In the genomic region with DNA sequence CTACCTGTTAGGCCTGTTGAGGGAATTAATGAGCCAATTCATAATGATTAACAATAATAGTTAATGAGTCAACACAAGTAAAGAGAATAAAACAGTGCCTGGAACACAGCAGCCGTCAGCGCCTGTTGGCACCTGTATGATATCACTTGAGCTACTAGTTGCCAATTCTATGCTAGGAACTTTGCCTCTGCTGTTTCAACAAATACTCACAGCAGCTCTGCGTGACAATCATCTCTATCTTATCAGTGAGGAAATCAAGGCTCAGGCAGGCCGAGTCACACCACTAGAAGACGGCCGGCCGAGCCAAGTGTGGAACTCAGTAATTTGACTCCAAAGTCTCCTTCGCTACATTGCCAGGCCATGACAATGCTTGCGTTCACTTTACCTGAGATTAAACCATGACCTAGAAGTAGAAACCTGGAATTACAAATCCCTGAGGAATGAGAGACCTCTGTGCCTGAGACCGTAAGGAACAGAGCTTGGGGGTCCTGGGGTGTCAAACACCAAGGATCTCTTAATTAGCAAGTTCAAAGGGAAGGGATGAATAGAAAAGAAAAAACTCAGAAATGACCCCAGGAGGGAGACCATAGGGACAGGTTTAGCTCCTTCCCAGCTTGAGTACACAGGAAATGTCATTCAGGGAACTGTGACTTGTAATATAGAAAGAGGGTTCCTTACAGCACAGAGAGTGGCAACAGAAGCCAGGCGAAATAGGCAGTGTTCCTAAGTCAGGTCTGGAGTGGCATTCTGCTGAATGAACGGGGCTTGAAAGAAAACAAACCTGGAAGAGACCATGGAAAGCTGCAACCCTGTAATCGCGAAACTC, we compare ENCODE assay signal across 8 cellular contexts.
DNase-seq lines count a peak whose midpoint lies in the region; ATAC-seq and TF ChIP-seq lines count a peak whose summit lies in the region.

No MANE protein-coding gene starts in this region.

- H3K27ac Mint-ChIP-seq in activated CD8-positive, alpha-beta memory T cell treated with anti-CD3 and anti-CD28 coated beads, Interleukin-2, amount 10 ng/mL, durations not matched to agents 7 days and 5 days, result no peak overlapping the region
- H3K27ac Mint-ChIP-seq in endothelial cell (ENCODE audit: unreplicated experiment), result no peak overlapping the region

- POLR2A ChIA-PET in HEK293 (lab: Yijun Ruan, JAX), result interaction anchor here (0.6 to 1.3 kb wide), 5 partner anchors 9 to 435 kb away, joined by 3 to 5 read pairs (median 3); partner anchors contain the start of genes DNAJC25 and UGCG
- POLR2A ChIA-PET in SK-N-SH (lab: Yijun Ruan, JAX), result no interaction called here

- DNase-seq in SK-N-SH (no peak), gastrocnemius medialis (peak in 1 of 2 donors; percentile 59), NCI-H128 (lab: John Stamatoyannopoulos, UW; ENCODE audit: unreplicated experiment) (no peak), endothelial cell (ENCODE audit: low spot score) (no peak)
- DNase-seq in activated CD8-positive, alpha-beta memory T cell treated with anti-CD3 and anti-CD28 coated beads, Interleukin-2, amount 10 ng/mL, durations not matched to agents 7 days and 5 days, result no peak

- no peaks in the 10 kb centered on the region for H3K27me3 Mint-ChIP-seq in activated CD8-positive, alpha-beta memory T cell treated with anti-CD3 and anti-CD28 coated beads, Interleukin-2, amount 10 ng/mL, durations not matched to agents 7 days and 5 days
- peaks cover 2% of the 10 kb centered on the region for H3K27me3 Mint-ChIP-seq in endothelial cell (ENCODE audit: unreplicated experiment)

- peak; percentile 50 for ATAC-seq in gastroesophageal sphincter
- peak; percentile 27 to 73 for ATAC-seq in gastrocnemius medialis
- no peak for ATAC-seq in activated CD8-positive, alpha-beta memory T cell treated with anti-CD3 and anti-CD28 coated beads, Interleukin-2, amount 10 ng/mL, durations not matched to agents 7 days and 5 days
- ATAC-seq in HG03457 (IDR thresholded peaks at IDR 0.05; ENCODE audit: unreplicated experiment), result no peak

- peak overlapping the region; percentile 39; the same call in 1 of the 2 replicates for H3K4me2 ChIP-seq in SK-N-SH

- no peak for TF ChIP-seq POLR2A in gastroesophageal sphincter (IDR thresholded peaks at IDR 0.05)
- no peak for TF ChIP-seq POLR2A in gastrocnemius medialis (IDR thresholded peaks at IDR 0.05)

- no peak for TF ChIP-seq CTCF in HEK293 (tag by site-specific recombination; IDR thresholded peaks at IDR 0.05)
- no peak for TF ChIP-seq CTCF in SK-N-SH (IDR thresholded peaks at IDR 0.05)
- no peak for TF ChIP-seq CTCF in gastroesophageal sphincter (IDR thresholded peaks at IDR 0.05)
- no peak for TF ChIP-seq CTCF in gastrocnemius medialis (IDR thresholded peaks at IDR 0.05 in 4 of 5, conservative IDR thresholded peaks at IDR 0.05 in 1 of 5)
- TF ChIP-seq CTCF in endothelial cell (IDR thresholded peaks at IDR 0.05; ENCODE audit: unreplicated experiment), result no peak

- H3K36me3 ChIP-seq in HEK293 (ENCODE audit: control insufficient read depth in 2 of 2, insufficient read depth in 1 of 2, low read length in 2 of 2) (no peaks in the 10 kb centered on the region), SK-N-SH (replicated peaks in 1 of 2; ENCODE audit: control insufficient read depth in 1 of 2, insufficient read depth in 2 of 2, low read length in 1 of 2) (no peaks in the 10 kb centered on the region), gastroesophageal sphincter (no peaks in the 10 kb centered on the region), gastrocnemius medialis (no peaks in the 10 kb centered on the region)

- in situ Hi-C loops in gastrocnemius medialis (cut with MboI; ENCODE audit: low sequenced_read_pairs in 4 of 4), result no loop called here

- H4K20me1 ChIP-seq in SK-N-SH (ENCODE audit: insufficient read depth), result no peaks in the 10 kb centered on the region

- no peaks in the 10 kb centered on the region for H3K79me2 ChIP-seq in SK-N-SH (ENCODE audit: insufficient read depth)

- H3K27ac ChIP-seq in HEK293 (ENCODE audit: extremely low read depth, low read depth, low read length) (peak overlapping the region; percentile 21), SK-N-SH (ENCODE audit: low read depth in 2 of 2, low read length in 1 of 2) (peak overlapping the region; percentile 53 to 73; a peak in 3 of 4 replicates), gastroesophageal sphincter (peak overlapping the region in 1 of 4 donors; percentile 4), gastrocnemius medialis (peak overlapping the region; percentile 33 to 54 (median 52))

- CTCF ChIA-PET in HEK293 (lab: Yijun Ruan, JAX) (interaction anchor here (0.7 kb wide), 2 partner anchors 25 to 312 kb away, joined by 3 read pairs; no protein-coding TSS in a partner anchor), SK-N-SH (lab: Yijun Ruan, JAX) (interaction anchor here (0.9 to 1.8 kb wide), 3 partner anchors 9 to 754 kb away, joined by 3 to 4 read pairs (median 3); no protein-coding TSS in a partner anchor)
- CTCF ChIA-PET in activated CD8-positive, alpha-beta memory T cell treated with anti-CD3 and anti-CD28 coated beads, Interleukin-2, amount 10 ng/mL, durations not matched to agents 7 days and 5 days (lab: Charles Lee), result interaction anchor here (0.9 kb wide), 1 partner anchor 8 kb away, joined by 4 read pairs; no protein-coding TSS in a partner anchor

- H3K9me3 ChIP-seq in HEK293 (ENCODE audit: control insufficient read depth, insufficient read depth, low read depth, low read length), result no peaks in the 10 kb centered on the region
- H3K9me3 ChIP-seq in SK-N-SH, result no peaks in the 10 kb centered on the region
- H3K9me3 ChIP-seq in gastroesophageal sphincter, result no peaks in the 10 kb centered on the region
- no peaks in the 10 kb centered on the region for H3K9me3 ChIP-seq in gastrocnemius medialis

- H3K4me1 ChIP-seq in HEK293 (ENCODE audit: control insufficient read depth, insufficient read depth, low read length) (no peaks in the 10 kb centered on the region; the same call in 1 of the 2 replicates), SK-N-SH (ENCODE audit: control insufficient read depth in 1 of 2, insufficient read depth in 2 of 2, low read depth in 1 of 2, low read length in 1 of 2) (peaks cover 10 to 24% of the 10 kb centered on the region in 2 experiments), gastroesophageal sphincter (peaks cover 0 to 8% (median 5%) of the 10 kb centered on the region in 3 donors), gastrocnemius medialis (peaks cover 3 to 6% of the 10 kb centered on the region in 2 donors)

- no peak overlapping the region for H3K4me3 Mint-ChIP-seq in activated CD8-positive, alpha-beta memory T cell treated with anti-CD3 and anti-CD28 coated beads, Interleukin-2, amount 10 ng/mL, durations not matched to agents 7 days and 5 days
- H3K4me3 Mint-ChIP-seq in endothelial cell (ENCODE audit: unreplicated experiment), result no peak overlapping the region

- H3K9me2 ChIP-seq in SK-N-SH, result no peaks in the 10 kb centered on the region

- no peak; the same call in 1 of the 2 replicates for TF ChIP-seq RAD21 in SK-N-SH (IDR thresholded peaks at IDR 0.05; ENCODE audit: low read length)

- no peak overlapping the region for H3K9ac ChIP-seq in SK-N-SH

- H2AFZ ChIP-seq in SK-N-SH (ENCODE audit: low read depth), result no peak overlapping the region

- H3K4me1 Mint-ChIP-seq in activated CD8-positive, alpha-beta memory T cell treated with anti-CD3 and anti-CD28 coated beads, Interleukin-2, amount 10 ng/mL, durations not matched to agents 7 days and 5 days, result peaks cover 18% of the 10 kb centered on the region
- H3K4me1 Mint-ChIP-seq in endothelial cell (ENCODE audit: unreplicated experiment), result peaks cover 18% of the 10 kb centered on the region

- TF ChIP-seq EP300 in SK-N-SH (IDR thresholded peaks at IDR 0.05; ENCODE audit: borderline replicate concordance in 1 of 2, low read depth in 1 of 2, low read length in 1 of 2) (peak in 1 of 2 experiments; percentile 90; a peak in 2 of 4 replicates), gastroesophageal sphincter (IDR thresholded peaks at IDR 0.05) (no peak)

- no peak overlapping the region for H3K4me3 ChIP-seq in HEK293 (ENCODE audit: low read depth, low read length)
- H3K4me3 ChIP-seq in SK-N-SH (ENCODE audit: low read depth in 2 of 2, low read length in 1 of 2), result no peak overlapping the region
- H3K4me3 ChIP-seq in gastroesophageal sphincter, result no peak overlapping the region
- H3K4me3 ChIP-seq in gastrocnemius medialis, result no peak overlapping the region

- intact Hi-C loops in gastrocnemius medialis (cut with DNase I; ENCODE audit: low total_unique reads), result loop anchor here (5.0 kb wide), 1 partner anchor 109 kb away; no protein-coding TSS in a partner anchor

- H3F3A ChIP-seq in SK-N-SH (replicated peaks; ENCODE audit: insufficient read depth), result peaks cover 21% of the 10 kb centered on the region

- WGBS in SK-N-SH (ENCODE audit: low lambda C conversion rate), result 40% methylated on average over 14 of the region's 14 CpGs
- 76 to 78% methylated on average over 12 of the region's 14 CpGs for WGBS in gastroesophageal sphincter (ENCODE audit: low coverage in 1 of 2), 2 donors

- H3K36me3 Mint-ChIP-seq in activated CD8-positive, alpha-beta memory T cell treated with anti-CD3 and anti-CD28 coated beads, Interleukin-2, amount 10 ng/mL, durations not matched to agents 7 days and 5 days, result peaks cover 24% of the 10 kb centered on the region
- H3K36me3 Mint-ChIP-seq in endothelial cell (ENCODE audit: low read depth, unreplicated experiment), result no peaks in the 10 kb centered on the region

- H3K27me3 ChIP-seq in SK-N-SH (ENCODE audit: insufficient read depth), result no peaks in the 10 kb centered on the region
- no peaks in the 10 kb centered on the region for H3K27me3 ChIP-seq in gastroesophageal sphincter
- H3K27me3 ChIP-seq in gastrocnemius medialis, result no peaks in the 10 kb centered on the region

- no peaks in the 10 kb centered on the region for H3K9me3 Mint-ChIP-seq in activated CD8-positive, alpha-beta memory T cell treated with anti-CD3 and anti-CD28 coated beads, Interleukin-2, amount 10 ng/mL, durations not matched to agents 7 days and 5 days (ENCODE audit: low read depth)
- no peaks in the 10 kb centered on the region for H3K9me3 Mint-ChIP-seq in endothelial cell (ENCODE audit: unreplicated experiment)

TF ChIP-seq in HEK293, 187 proteins besides CTCF, POLR2A, EP300 and RAD21 (continues in another document):
- TF ChIP-seq ZEB2 (tag by site-specific recombination; IDR thresholded peaks at IDR 0.05) (0 out of 2 replicates have a peak, but pooled peaks have one; percentile 17), ZNF629 (tag by site-specific recombination; IDR thresholded peaks at IDR 0.05) (peak; percentile 63)

TF ChIP-seq in SK-N-SH, 30 proteins besides CTCF, POLR2A, EP300 and RAD21 (continues in another document):
- 0 out of 2 replicates have a peak, but pooled peaks have one; percentile 41 for TF ChIP-seq ELF1 (IDR thresholded peaks at IDR 0.05)
- TF ChIP-seq POLR2AphosphoS5 (IDR thresholded peaks at IDR 0.05; ENCODE audit: low read depth, low read length), result peak; percentile 44; the same call in 1 of the 2 replicates
- no peak for TF ChIP-seq RCOR1 (IDR thresholded peaks at IDR 0.05; ENCODE audit: low read length)
- TF ChIP-seq TAF1 (IDR thresholded peaks at IDR 0.05; ENCODE audit: borderline replicate concordance, low read depth, low read length), result no peak
- peak; percentile 94 for TF ChIP-seq JUND (IDR thresholded peaks at IDR 0.05)
- TF ChIP-seq CHD2 (IDR thresholded peaks at IDR 0.05; ENCODE audit: low read length, partially characterized antibody), result no peak
- TF ChIP-seq FOXJ3 (CRISPR knock-in tag; IDR thresholded peaks at IDR 0.05), result no peak
- TF ChIP-seq NRF1 (IDR thresholded peaks at IDR 0.05; ENCODE audit: low read depth, low read length), result no peak

Comparison
In these comparisons a context has a peak if more than half of its experiments do, and no peak if none do; other contexts are left out.
1. ATAC-seq: peak in gastroesophageal sphincter (single experiment) and gastrocnemius medialis (2 of 2); none in activated CD8-positive, alpha-beta memory T cell treated with anti-CD3 and anti-CD28 coated beads, Interleukin-2, amount 10 ng/mL, durations not matched to agents 7 days and 5 days (single experiment) and HG03457 (single experiment).
2. Of the 4 proteins assayed by ChIP-seq in both HEK293 and SK-N-SH: peak only in HEK293: none; only in SK-N-SH: PBX3 and YY1; in both: none; in neither: 2.